20 cellular contexts compared by ENCODE assay signal in genomic region chr7:81693080-81693479, GRCh38.
A peak's percentile ranks its signal among the peaks of the same experiment; 100 is the strongest.
DNase-seq lines count a peak whose midpoint lies in the region; ATAC-seq and TF ChIP-seq lines count a peak whose summit lies in the region.
"Had no signal": no experiment of that assay in that cellular context is flagged by ENCODE, and none has a peak within 500 bp of the region (broad histone marks: within the 10 kb centered on the region; RNA-seq: fewer than 3 reads in every experiment).

No MANE protein-coding gene starts in this region.

- TF ChIP-seq CTCF in VCaP (conservative IDR thresholded peaks at IDR 0.05) (no peak), smooth muscle cell (IDR thresholded peaks at IDR 0.05; ENCODE audit: borderline replicate concordance, insufficient read depth, poor library complexity, severe bottlenecking) (no peak)

- H3K9me3 ChIP-seq in smooth muscle cell (replicated peaks; ENCODE audit: low read depth) (no peaks in the 10 kb centered on the region), SJCRH30 (replicated peaks) (no peaks in the 10 kb centered on the region)
- H3K9me3 ChIP-seq: left lung had no signal

- H3K9ac ChIP-seq in smooth muscle cell (ENCODE audit: low read depth): no peak overlapping the region

- H3K36me3 ChIP-seq in smooth muscle cell (ENCODE audit: low read depth) (no peaks in the 10 kb centered on the region), SJCRH30 (no peaks in the 10 kb centered on the region)
- H3K36me3 ChIP-seq: left lung, WERI-Rb-1 had no signal

- H3K4me3 ChIP-seq in smooth muscle cell (no peak overlapping the region), SJCRH30 (no peak overlapping the region)
- H3K4me3 ChIP-seq: left lung had no signal

- ATAC-seq in GM19463 (IDR thresholded peaks at IDR 0.05; ENCODE audit: unreplicated experiment) (peak; percentile 61), HG03432 (IDR thresholded peaks at IDR 0.05; ENCODE audit: unreplicated experiment) (peak; percentile 66), HG03196 (IDR thresholded peaks at IDR 0.05; ENCODE audit: unreplicated experiment) (no peak)
- ATAC-seq: activated T-cell treated with anti-CD3 and anti-CD28 coated beads, Interleukin-2, amount 50 U/mL, for 72 hours; left lung had no signal

- no peak overlapping the region for H2AFZ ChIP-seq in smooth muscle cell (ENCODE audit: low read depth)

- peak overlapping the region; percentile 78 for H3K27ac ChIP-seq in VCaP
- H3K27ac ChIP-seq in smooth muscle cell (ENCODE audit: low read depth): peak overlapping the region; percentile 37
- H3K27ac ChIP-seq in SJCRH30: no peak overlapping the region
- H3K27ac ChIP-seq: left lung, WERI-Rb-1 had no signal

- 87% methylated on average over 2 of the region's 2 CpGs for WGBS in smooth muscle cell (ENCODE audit: low lambda C conversion rate)

- no peak overlapping the region for H3K4me2 ChIP-seq in smooth muscle cell

- no peak for DNase-seq in smooth muscle cell (lab: John Stamatoyannopoulos, UW; ENCODE audit: unreplicated experiment)
- no peak for DNase-seq in retina
- DNase-seq in SJCRH30: no peak
- DNase-seq: activated CD4-positive, alpha-beta T cell treated with anti-CD3 and anti-CD28 coated beads, Interleukin-2, amount 10 ng/mL, durations not matched to agents 24 days and 14 days; activated naive CD4-positive, alpha-beta T cell treated with Interleukin-2 at 50 U/mL for 16 hours; activated T-cell treated with anti-CD3 and anti-CD28 coated beads, Interleukin-2, amount 50 U/mL, for 72 hours; DMS79 treated with DMSO at 0.1 percent for 48 hours; GF-D8; left lung; mesendoderm; NCI-H1092 treated with DMSO at 0.1 percent for 48 hours; NCI-H187 treated with DMSO at 0.1 percent for 48 hours; NCI-H526 treated with DMSO at 0.1 percent for 48 hours; stimulated activated CD4-positive, alpha-beta T cell treated with anti-CD3 and anti-CD28 coated beads, Interleukin-15, amount 100 ng/mL, for 24 hours; stimulated activated naive CD4-positive, alpha-beta T cell treated with Interleukin-2 at 50 U/mL for 16 hours; WERI-Rb-1 had no signal

- H3K27me3 ChIP-seq in smooth muscle cell (ENCODE audit: low read depth): no peaks in the 10 kb centered on the region
- H3K27me3 ChIP-seq in SJCRH30: no peaks in the 10 kb centered on the region
- H3K27me3 ChIP-seq: left lung had no signal

- no peaks in the 10 kb centered on the region for H4K20me1 ChIP-seq in smooth muscle cell (ENCODE audit: low read depth)

- H3K4me1 ChIP-seq in smooth muscle cell (ENCODE audit: low read depth) (no peaks in the 10 kb centered on the region), SJCRH30 (no peaks in the 10 kb centered on the region)
- H3K4me1 ChIP-seq: left lung had no signal

- no peaks in the 10 kb centered on the region for H3F3A ChIP-seq in smooth muscle cell (ENCODE audit: low read depth)

- H3K79me2 ChIP-seq in smooth muscle cell (ENCODE audit: low read depth): no peaks in the 10 kb centered on the region
